8 cellular contexts compared by ENCODE assay signal in the genomic region with DNA sequence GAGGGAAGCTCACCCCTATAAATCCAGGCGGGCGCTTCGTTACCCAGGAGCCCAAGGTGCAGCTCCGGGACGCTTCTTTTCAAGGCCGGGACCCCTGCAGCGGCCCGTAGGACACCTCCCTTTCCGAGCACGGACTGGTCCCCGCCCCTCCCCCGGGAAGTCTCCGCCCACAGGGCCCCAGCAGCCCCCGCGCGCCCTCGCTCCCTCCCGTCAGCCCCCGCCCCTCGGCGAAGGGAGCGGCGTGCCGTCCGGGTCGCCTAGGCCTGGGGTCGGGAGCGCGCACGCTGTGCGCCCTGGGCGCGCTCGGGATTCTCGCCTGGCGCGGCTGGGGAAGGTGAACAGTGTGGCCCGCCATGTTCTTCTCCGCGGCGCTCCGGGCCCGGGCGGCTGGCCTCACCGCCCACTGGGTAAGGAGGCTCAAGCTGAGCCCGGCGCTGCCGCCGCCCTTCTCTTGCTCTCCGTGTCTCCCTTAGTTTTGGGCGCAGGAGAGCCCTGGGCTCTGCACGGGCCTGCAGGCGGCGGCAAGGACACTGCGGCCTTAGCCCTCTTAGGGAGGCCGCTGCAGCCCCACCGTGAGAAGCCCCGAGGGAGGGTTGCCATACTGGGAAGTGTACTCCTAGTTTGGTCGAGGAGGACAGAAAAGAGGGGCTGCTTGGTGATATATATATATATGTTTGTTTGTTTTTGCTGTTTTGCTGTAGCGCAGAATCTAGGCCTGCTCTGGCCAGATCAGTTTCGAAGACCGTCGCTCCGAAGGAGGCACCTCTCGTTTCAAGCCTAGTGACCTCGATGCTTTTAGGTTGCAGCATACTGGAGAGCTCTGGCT. TPM values are rescaled to one million over a fixed set of nuclear protein-coding genes. Genes with fewer than 3 reads are reported as not detected.
DNase-seq lines count a peak whose midpoint lies in the region; ATAC-seq and TF ChIP-seq lines count a peak whose summit lies in the region.

A gene (plus strand): TSS at position 309 of the 826 bp plus-strand sequence. CDS start 45 bp downstream, at position 354.

- peak within 1 kb of the TSS; percentile 35 for H2AFZ ChIP-seq in neural progenitor cell (replicated peaks)

- H3K9me3 ChIP-seq in SJSA1 (replicated peaks) (no peaks in the 10 kb centered on the region), neural progenitor cell (ENCODE audit: low read depth) (no peaks in the 10 kb centered on the region), stomach smooth muscle (ENCODE audit: control insufficient read depth in 2 of 2, low read length in 2 of 2) (no peaks in the 10 kb centered on the region)

- H3K27ac ChIP-seq in SJSA1 (peak within 1 kb of the TSS; percentile 79), foreskin keratinocyte (peak within 1 kb of the TSS; percentile 94), neural progenitor cell (peak within 1 kb of the TSS; percentile 84), stomach smooth muscle (ENCODE audit: low read length) (peak within 1 kb of the TSS; percentile 85)

- H3K4me3 Mint-ChIP-seq in neural progenitor cell, result peak within 1 kb of the TSS; percentile 96

- H3K27ac Mint-ChIP-seq in neural progenitor cell, result peak within 1 kb of the TSS; percentile 96

- H4K20me1 ChIP-seq in neural progenitor cell (ENCODE audit: low read depth), result peaks cover 45% of the 10 kb centered on the region

- peak within 1 kb of the TSS; percentile 93 for H3K4me2 ChIP-seq in neural progenitor cell

- H3K36me3 Mint-ChIP-seq in neural progenitor cell, result peaks cover 2% of the 10 kb centered on the region

- peaks cover 51% of the 10 kb centered on the region for H3K79me2 ChIP-seq in neural progenitor cell (ENCODE audit: low read depth)

- no peaks in the 10 kb centered on the region for H3K9me3 Mint-ChIP-seq in neural progenitor cell

- no peaks in the 10 kb centered on the region for H3K27me3 Mint-ChIP-seq in neural progenitor cell (ENCODE audit: insufficient read depth, low read depth)

- H3K36me3 ChIP-seq in SJSA1 (peaks cover 29% of the 10 kb centered on the region), neural progenitor cell (no peaks in the 10 kb centered on the region), stomach smooth muscle (ENCODE audit: control insufficient read depth in 2 of 2, insufficient read depth in 2 of 2, low read length in 2 of 2) (no peaks in the 10 kb centered on the region)

- peak; percentile 70 for DNase-seq in GM04503 (ENCODE audit: low read depth)
- peak; percentile 73 for DNase-seq in HFF-Myc (ENCODE audit: extremely low read depth, low read depth)
- DNase-seq in MV-4-11 (lab: John Stamatoyannopoulos, UW), result peak; percentile 90
- DNase-seq in SJSA1 (ENCODE audit: low read depth in 1 of 2, low spot score in 2 of 2), result peak; percentile 93 to 97
- peak; percentile 93 to 99 (median 97) for DNase-seq in activated naive CD4-positive, alpha-beta T cell (lab: John Stamatoyannopoulos, UW)
- DNase-seq in foreskin keratinocyte, result peak; percentile 83 to 90
- DNase-seq in neural progenitor cell (ENCODE audit: low spot score), result peak; percentile 98

- H3K27me3 ChIP-seq in SJSA1 (replicated peaks) (no peaks in the 10 kb centered on the region), foreskin keratinocyte (no peaks in the 10 kb centered on the region), neural progenitor cell (no peaks in the 10 kb centered on the region), stomach smooth muscle (ENCODE audit: control insufficient read depth in 1 of 2, insufficient read depth in 2 of 2, low read length in 2 of 2) (no peaks in the 10 kb centered on the region)

- no peak for TF ChIP-seq CTCF in HFF-Myc (IDR thresholded peaks at IDR 0.05; ENCODE audit: low read depth, low read length, missing control alignments)
- TF ChIP-seq CTCF in foreskin keratinocyte (conservative IDR thresholded peaks at IDR 0.05), result no peak
- TF ChIP-seq CTCF in neural progenitor cell (IDR thresholded peaks at IDR 0.05), result no peak

- H3K4me1 ChIP-seq in SJSA1 (replicated peaks), result peaks cover 45% of the 10 kb centered on the region
- peaks cover 35% of the 10 kb centered on the region for H3K4me1 ChIP-seq in foreskin keratinocyte
- peaks cover 47% of the 10 kb centered on the region for H3K4me1 ChIP-seq in neural progenitor cell
- H3K4me1 ChIP-seq in stomach smooth muscle (ENCODE audit: control insufficient read depth, insufficient read depth, low read length), result peaks cover 28% of the 10 kb centered on the region

- peak within 1 kb of the TSS; percentile 72 for H3K4me3 ChIP-seq in HFF-Myc (replicated peaks; ENCODE audit: low read depth, low read length)
- H3K4me3 ChIP-seq in SJSA1, result peak within 1 kb of the TSS; percentile 66
- H3K4me3 ChIP-seq in neural progenitor cell, result peak within 1 kb of the TSS; percentile 75
- peak within 1 kb of the TSS; percentile 81 to 92 for H3K4me3 ChIP-seq in stomach smooth muscle (ENCODE audit: low read length in 2 of 2)

- peak; percentile 96 for ATAC-seq in foreskin keratinocyte

- peaks cover 28% of the 10 kb centered on the region for H3F3A ChIP-seq in neural progenitor cell (ENCODE audit: low read depth)

- peak within 1 kb of the TSS; percentile 81 for H3K9ac ChIP-seq in neural progenitor cell
- peak within 1 kb of the TSS; percentile 90 to 97 for H3K9ac ChIP-seq in stomach smooth muscle (ENCODE audit: low read length in 2 of 2)

- peaks cover 56% of the 10 kb centered on the region for H3K4me1 Mint-ChIP-seq in neural progenitor cell

RNA-seq across cellular contexts. Expression of the gene that starts here (rescaled TPM):
- total RNA-seq in SJSA1 (2014; rRNA removed; shearing (Covaris generic)), result 160 and 229 TPM in 2 replicates
- total RNA-seq in foreskin keratinocyte, result 141 and 158 TPM in 2 replicates
- 164 and 191 TPM in 2 replicates for polyA plus RNA-seq in foreskin keratinocyte
- total RNA-seq in neural progenitor cell (ENCODE audit: low replicate concordance), result 140 and 228 TPM in 2 replicates

Comparison
In these comparisons a context has a peak if more than half of its experiments do, and no peak if none do; other contexts are left out.
1. Peak in every context shown above with its lines: DNase-seq, ATAC-seq, H3K4me3 ChIP-seq and H3K27ac ChIP-seq.